16 cellular contexts compared by ENCODE assay signal in the genomic region with DNA sequence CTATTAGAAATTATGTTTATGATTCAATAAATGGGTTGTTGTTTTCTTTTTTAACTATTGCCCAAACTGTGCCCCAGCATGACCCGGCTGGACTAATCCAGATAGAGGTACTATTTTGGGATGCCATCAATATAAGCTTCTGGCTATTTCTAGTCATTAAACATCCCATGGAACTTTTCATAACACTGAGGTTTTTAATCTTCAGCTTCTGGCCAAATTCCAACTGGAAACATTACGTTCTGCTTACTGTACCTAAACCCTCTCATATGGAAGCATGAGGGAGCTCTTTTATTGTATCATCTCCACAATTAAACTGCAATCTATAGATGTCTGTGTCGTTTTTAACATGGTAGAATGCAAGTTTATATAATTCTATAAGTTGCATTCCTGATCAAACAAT.
A peak's percentile ranks its signal among the peaks of the same experiment; 100 is the strongest.
DNase-seq lines count a peak whose midpoint lies in the region; ATAC-seq, FAIRE-seq and TF ChIP-seq lines count a peak whose summit lies in the region.
"Had no signal": no experiment of that assay in that cellular context is flagged by ENCODE, and none has a peak within 500 bp of the region (broad histone marks: within the 10 kb centered on the region; RNA-seq: fewer than 3 reads in every experiment).

No MANE protein-coding gene starts in this region.

- H3K9me1 ChIP-seq in IMR-90 (ENCODE audit: insufficient read depth, low read length), result peaks cover 17% of the 10 kb centered on the region

- no peaks in the 10 kb centered on the region for H3K36me3 Mint-ChIP-seq in astrocyte (ENCODE audit: low read depth, unreplicated experiment)
- H3K36me3 Mint-ChIP-seq: CD4-positive, CD25-positive, alpha-beta regulatory T cell had no signal

- peaks cover 21% of the 10 kb centered on the region for H3K4me1 ChIP-seq in IMR-90 (ENCODE audit: control insufficient read depth, insufficient read depth, low read length)
- no peaks in the 10 kb centered on the region for H3K4me1 ChIP-seq in astrocyte (ENCODE audit: insufficient read depth, low read length)
- H3K4me1 ChIP-seq in SJCRH30, result no peaks in the 10 kb centered on the region
- H3K4me1 ChIP-seq in smooth muscle cell (ENCODE audit: low read depth), result peaks cover 15% of the 10 kb centered on the region
- H3K4me1 ChIP-seq: HAP-1 had no signal

- H2AK5ac ChIP-seq in IMR-90 (ENCODE audit: low read depth, low read length), result no peak overlapping the region

- no peak overlapping the region for H2AK9ac ChIP-seq in IMR-90 (replicated peaks; ENCODE audit: low read depth, low read length, poor library complexity)

- H3K4me3 Mint-ChIP-seq in astrocyte (ENCODE audit: unreplicated experiment), result no peak overlapping the region

- ATAC-seq in IMR-90 (ENCODE audit: low read depth), result no peak
- ATAC-seq in GM21825 (IDR thresholded peaks at IDR 0.05; ENCODE audit: unreplicated experiment), result no peak
- ATAC-seq in GM18517 (IDR thresholded peaks at IDR 0.05; ENCODE audit: unreplicated experiment), result no peak
- ATAC-seq: HepG2 had no signal

- H3K18ac ChIP-seq in IMR-90 (ENCODE audit: low read depth, low read length), result peak overlapping the region; percentile 73; the same call in 1 of the 2 replicates

- dilution Hi-C loops in IMR-90 (cut with HindIII; ENCODE audit: low sequenced_read_pairs, unreplicated experiment), result no loop called here

- TF ChIP-seq POLR2A in IMR-90 (IDR thresholded peaks at IDR 0.05; ENCODE audit: low read depth, low read length), result no peak

- in situ Hi-C loops in IMR-90 (cut with MboI; ENCODE audit: low sequenced_read_pairs), result no loop called here

- DNase-seq in IMR-90 (peak; percentile 57), astrocyte (ENCODE audit: low read depth) (peak; percentile 6), fibroblast of pulmonary artery (ENCODE audit: low read depth) (peak; percentile 11), retinal pigment epithelial cell (ENCODE audit: low read depth) (peak; percentile 82), SJCRH30 (no peak), smooth muscle cell (lab: John Stamatoyannopoulos, UW; ENCODE audit: unreplicated experiment) (no peak)
- DNase-seq: ACHN, DMS53 had no signal

- H3K23ac ChIP-seq in IMR-90 (ENCODE audit: low read depth, low read length), result no peak overlapping the region

- H3K27ac ChIP-seq in IMR-90 (ENCODE audit: insufficient read depth, low read length) (no peak overlapping the region), astrocyte (ENCODE audit: low read depth, low read length) (no peak overlapping the region), SJCRH30 (no peak overlapping the region), smooth muscle cell (ENCODE audit: low read depth) (no peak overlapping the region)
- H3K27ac ChIP-seq: BLaER1 treated with 17β-estradiol and CSF1 and Interleukin-3, amounts not matched to agents 10 nM and 100 nM had no signal

- WGBS in IMR-90 (ENCODE audit: extremely low coverage in 2 of 2, insufficient read length in 1 of 2), 2 experiments, result no CpG with 5 or more reads among the region's 3 CpGs
- WGBS in smooth muscle cell (ENCODE audit: low lambda C conversion rate), result 58% methylated on average over 3 of the region's 3 CpGs

- peak overlapping the region; percentile 35 for H2BK15ac ChIP-seq in IMR-90 (ENCODE audit: low read depth, low read length)

- no peak for FAIRE-seq in astrocyte (lab: Jason Lieb, UNC)
- FAIRE-seq: H1, HepG2, HTR-8/SVneo had no signal

- no TSS peak for BruUV-seq in IMR-90 (replicated peaks; lab: Mats Ljungman, UMichigan)

- H3K27ac Mint-ChIP-seq in astrocyte (ENCODE audit: unreplicated experiment), result no peak overlapping the region
- H3K27ac Mint-ChIP-seq: CD4-positive, CD25-positive, alpha-beta regulatory T cell had no signal

- H3K27me3 ChIP-seq in IMR-90 (ENCODE audit: control insufficient read depth, insufficient read depth, low read length) (no peaks in the 10 kb centered on the region), astrocyte (ENCODE audit: insufficient read depth, low read length) (no peaks in the 10 kb centered on the region), SJCRH30 (no peaks in the 10 kb centered on the region), smooth muscle cell (ENCODE audit: low read depth) (no peaks in the 10 kb centered on the region)
- H3K27me3 ChIP-seq: BLaER1 treated with 17β-estradiol and CSF1 and Interleukin-3, amounts not matched to agents 10 nM and 100 nM had no signal

- no peak overlapping the region; the same call in 1 of the 2 replicates for H3K4ac ChIP-seq in IMR-90 (ENCODE audit: low read depth, low read length)

- H3F3A ChIP-seq in smooth muscle cell (ENCODE audit: low read depth), result no peaks in the 10 kb centered on the region

- peak overlapping the region; percentile 100 for H2BK120ac ChIP-seq in IMR-90 (ENCODE audit: low read depth, low read length)

- H2AFZ ChIP-seq in IMR-90 (replicated peaks; ENCODE audit: low read length, poor library complexity) (no peak overlapping the region), astrocyte (ENCODE audit: low read depth, low read length) (no peak overlapping the region), smooth muscle cell (ENCODE audit: low read depth) (no peak overlapping the region)

- TF ChIP-seq RAD21 in IMR-90 (IDR thresholded peaks at IDR 0.05; ENCODE audit: low read length), result no peak

- H3K14ac ChIP-seq in IMR-90 (replicated peaks; ENCODE audit: low read depth, low read length), result no peak overlapping the region; the same call in 1 of the 2 replicates

- no peaks in the 10 kb centered on the region for H3K27me3 Mint-ChIP-seq in astrocyte (ENCODE audit: low read depth, unreplicated experiment)

- CTCF ChIA-PET in IMR-90 (lab: Yijun Ruan, JAX), result no interaction called here

- H4K91ac ChIP-seq in IMR-90 (ENCODE audit: insufficient read depth, low read depth, low read length), result peak overlapping the region; percentile 72; the same call in 1 of the 2 replicates

- H3K9ac ChIP-seq in IMR-90 (ENCODE audit: low read depth, low read length), result no peak overlapping the region
- no peak overlapping the region for H3K9ac ChIP-seq in astrocyte (ENCODE audit: low read length)
- H3K9ac ChIP-seq in smooth muscle cell (ENCODE audit: low read depth), result no peak overlapping the region
- H3K9ac ChIP-seq: BLaER1 treated with 17β-estradiol and CSF1 and Interleukin-3, amounts not matched to agents 10 nM and 100 nM had no signal

- H3K9me3 ChIP-seq in IMR-90 (ENCODE audit: control insufficient read depth, insufficient read depth, low read length) (no peaks in the 10 kb centered on the region), astrocyte (ENCODE audit: insufficient read depth, low read depth, low read length) (no peaks in the 10 kb centered on the region), SJCRH30 (replicated peaks) (no peaks in the 10 kb centered on the region), smooth muscle cell (replicated peaks; ENCODE audit: low read depth) (no peaks in the 10 kb centered on the region)
- H3K9me3 ChIP-seq: HAP-1 had no signal

- no peak overlapping the region for H2BK5ac ChIP-seq in IMR-90 (ENCODE audit: low read depth, low read length, poor library complexity, severe bottlenecking)

- H3K4me1 Mint-ChIP-seq in astrocyte (ENCODE audit: low read depth, unreplicated experiment), result no peaks in the 10 kb centered on the region

- H3K56ac ChIP-seq in IMR-90 (ENCODE audit: extremely low read depth, insufficient read depth, low read length), result no peak overlapping the region

- POLR2A ChIA-PET in IMR-90 (lab: Charles Lee; ENCODE audit: unreplicated experiment), result no interaction called here

- H3K79me2 ChIP-seq in astrocyte (ENCODE audit: insufficient read depth, low read length), result no peaks in the 10 kb centered on the region
- H3K79me2 ChIP-seq in smooth muscle cell (ENCODE audit: low read depth), result no peaks in the 10 kb centered on the region

- H3K9me3 Mint-ChIP-seq in astrocyte (ENCODE audit: unreplicated experiment), result no peaks in the 10 kb centered on the region

- TF ChIP-seq CTCF in IMR-90 (conservative IDR thresholded peaks at IDR 0.05; ENCODE audit: low read depth, low read length) (no peak), astrocyte (IDR thresholded peaks at IDR 0.05; ENCODE audit: insufficient read depth, low read depth, low read length) (no peak), fibroblast of pulmonary artery (IDR thresholded peaks at IDR 0.05; ENCODE audit: low read length, missing control alignments) (no peak), retinal pigment epithelial cell (conservative IDR thresholded peaks at IDR 0.05; ENCODE audit: low read depth, low read length) (no peak), smooth muscle cell (IDR thresholded peaks at IDR 0.05; ENCODE audit: borderline replicate concordance, insufficient read depth, poor library complexity, severe bottlenecking) (no peak)

- H4K8ac ChIP-seq in IMR-90 (ENCODE audit: low read depth in 2 of 2, low read length in 2 of 2), result no peak overlapping the region; a peak in 1 of 4 replicates

- peak overlapping the region; percentile 95; the same call in 1 of the 2 replicates for H2BK20ac ChIP-seq in IMR-90 (ENCODE audit: low read depth, low read length)

- H3K4me2 ChIP-seq in IMR-90 (ENCODE audit: low read depth, low read length), result no peak overlapping the region; the same call in 1 of the 2 replicates
- no peak overlapping the region for H3K4me2 ChIP-seq in astrocyte (ENCODE audit: low read length)
- no peak overlapping the region for H3K4me2 ChIP-seq in smooth muscle cell
- H3K4me2 ChIP-seq: BLaER1 treated with 17β-estradiol and CSF1 and Interleukin-3, amounts not matched to agents 10 nM and 100 nM had no signal

- H3K79me1 ChIP-seq in IMR-90 (ENCODE audit: low read depth in 1 of 2, low read length in 2 of 2), result no peaks in the 10 kb centered on the region

- H4K5ac ChIP-seq in IMR-90 (ENCODE audit: low read depth, low read length), result no peak overlapping the region

- no peak overlapping the region for H3K4me3 ChIP-seq in IMR-90 (ENCODE audit: insufficient read depth, low read depth, low read length)
- H3K4me3 ChIP-seq in astrocyte (ENCODE audit: insufficient read depth, low read depth, low read length), result no peak overlapping the region
- no peak overlapping the region for H3K4me3 ChIP-seq in fibroblast of pulmonary artery (replicated peaks; ENCODE audit: low read depth, low read length)
- H3K4me3 ChIP-seq in retinal pigment epithelial cell (ENCODE audit: low read length), result no peak overlapping the region
- no peak overlapping the region for H3K4me3 ChIP-seq in SJCRH30
- no peak overlapping the region for H3K4me3 ChIP-seq in smooth muscle cell
- H3K4me3 ChIP-seq: BLaER1 treated with 17β-estradiol and CSF1 and Interleukin-3, amounts not matched to agents 10 nM and 100 nM; HAP-1 had no signal

- H4K20me1 ChIP-seq in IMR-90 (ENCODE audit: insufficient read depth, low read length) (no peaks in the 10 kb centered on the region), astrocyte (ENCODE audit: insufficient read depth, low read length) (no peaks in the 10 kb centered on the region), smooth muscle cell (ENCODE audit: low read depth) (no peaks in the 10 kb centered on the region)
- H4K20me1 ChIP-seq: BLaER1 treated with 17β-estradiol and CSF1 and Interleukin-3, amounts not matched to agents 10 nM and 100 nM had no signal

- H3K36me3 ChIP-seq in IMR-90 (ENCODE audit: control insufficient read depth, insufficient read depth, low read length), result no peaks in the 10 kb centered on the region
- H3K36me3 ChIP-seq in astrocyte (ENCODE audit: insufficient read depth, low read length), result no peaks in the 10 kb centered on the region
- no peaks in the 10 kb centered on the region for H3K36me3 ChIP-seq in SJCRH30
- H3K36me3 ChIP-seq in smooth muscle cell (ENCODE audit: low read depth), result no peaks in the 10 kb centered on the region
- H3K36me3 ChIP-seq: BLaER1 treated with 17β-estradiol and CSF1 and Interleukin-3, amounts not matched to agents 10 nM and 100 nM; HAP-1 had no signal

- intact Hi-C loops in IMR-90 (cut with micrococcal nuclease), result loop anchor here (5.0 to 10.0 kb wide), 3 partner anchors 133 to 711 kb away; no protein-coding TSS in a partner anchor

Comparison
In these comparisons a context has a peak if more than half of its experiments do, and no peak if none do; other contexts are left out.
1. DNase-seq: peak in IMR-90 (single experiment), astrocyte (single experiment), fibroblast of pulmonary artery (single experiment) and retinal pigment epithelial cell (single experiment); none in SJCRH30 (0 of 2) and smooth muscle cell (single experiment).